In the genomic region with DNA sequence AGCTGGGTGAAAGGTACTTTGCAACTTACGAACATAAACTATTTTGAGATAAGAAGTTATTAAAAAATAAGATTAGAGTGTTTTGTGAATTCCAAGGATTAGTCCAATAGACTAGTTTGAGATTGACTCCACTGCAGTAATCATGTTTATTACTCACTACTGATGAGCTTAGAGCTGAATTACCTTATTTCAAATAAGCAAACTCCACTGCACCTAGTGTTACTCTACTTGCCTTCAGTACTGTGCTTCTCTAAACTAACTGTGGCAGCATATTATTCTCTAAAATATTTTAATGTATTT, we compare ENCODE assay signal across 14 cellular contexts.
DNase-seq lines count a peak whose midpoint lies in the region; ATAC-seq and TF ChIP-seq lines count a peak whose summit lies in the region.
"Had no signal": no experiment of that assay in that cellular context is flagged by ENCODE, and none has a peak within 500 bp of the region (broad histone marks: within the 10 kb centered on the region; RNA-seq: fewer than 3 reads in every experiment).

No MANE protein-coding gene starts in this region.

- H3K9me3 ChIP-seq in BLaER1 treated with 17β-estradiol and CSF1 and Interleukin-3, amounts not matched to agents 10 nM and 100 nM (replicated peaks in 1 of 11) = peaks cover 4 to 17% (median 10%) of the 10 kb centered on the region in 11 experiments; a peak in 14 of 22 replicates
- no peaks in the 10 kb centered on the region for H3K9me3 ChIP-seq in tibial artery

- no peak overlapping the region for H3K27ac ChIP-seq in BLaER1 treated with 17β-estradiol and CSF1 and Interleukin-3, amounts not matched to agents 10 nM and 100 nM
- no peak overlapping the region for H3K27ac ChIP-seq in tibial artery

- intact Hi-C loops in tibial artery (cut with DNase I; ENCODE audit: low total_unique reads) = no loop called here

- no peak for TF ChIP-seq CTCF in tibial artery (IDR thresholded peaks at IDR 0.05)

- peaks cover 6 to 13% (median 9%) of the 10 kb centered on the region in 10 experiments; a peak in 15 of 20 replicates for H3K4me1 ChIP-seq in BLaER1 treated with 17β-estradiol and CSF1 and Interleukin-3, amounts not matched to agents 10 nM and 100 nM
- H3K4me1 ChIP-seq in tibial artery = no peaks in the 10 kb centered on the region

- no peak overlapping the region for H3K4me3 ChIP-seq in BLaER1 treated with 17β-estradiol and CSF1 and Interleukin-3, amounts not matched to agents 10 nM and 100 nM
- H3K4me3 ChIP-seq in tibial artery = no peak overlapping the region

- no peaks in the 10 kb centered on the region for H4K20me1 ChIP-seq in BLaER1 treated with 17β-estradiol and CSF1 and Interleukin-3, amounts not matched to agents 10 nM and 100 nM

- ATAC-seq in GM19438 (IDR thresholded peaks at IDR 0.05; ENCODE audit: low read depth, unreplicated experiment) = peak; percentile 19
- ATAC-seq in HG02798 (IDR thresholded peaks at IDR 0.05; ENCODE audit: poor library complexity, unreplicated experiment) = peak; percentile 19
- peak; percentile 36 for ATAC-seq in HG03432 (IDR thresholded peaks at IDR 0.05; ENCODE audit: unreplicated experiment)

- H3K27me3 ChIP-seq in BLaER1 treated with 17β-estradiol and CSF1 and Interleukin-3, amounts not matched to agents 10 nM and 100 nM = no peaks in the 10 kb centered on the region
- H3K27me3 ChIP-seq in tibial artery = no peaks in the 10 kb centered on the region

- H3K4me2 ChIP-seq in BLaER1 treated with 17β-estradiol and CSF1 and Interleukin-3, amounts not matched to agents 10 nM and 100 nM = peak overlapping the region in 6 of 11 experiments; percentile 9 to 52 (median 14); a peak in 8 of 22 replicates

- H3K36me3 ChIP-seq in BLaER1 treated with 17β-estradiol and CSF1 and Interleukin-3, amounts not matched to agents 10 nM and 100 nM = no peaks in the 10 kb centered on the region
- H3K36me3 ChIP-seq in tibial artery = no peaks in the 10 kb centered on the region

- DNase-seq in RKO (ENCODE audit: low spot score) (no peak), tibial artery (no peak), islet precursor cell (no peak)
- no peak for DNase-seq in activated CD8-positive, alpha-beta memory T cell treated with anti-CD3 and anti-CD28 coated beads for 24 hours
- DNase-seq: 8988T; activated naive CD8-positive, alpha-beta T cell treated with anti-CD3 and anti-CD28 coated beads for 36 hours; GOT3; NCI-H1092 treated with DMSO at 0.1 percent for 48 hours; RPMI8226; trophoblast cell had no signal

- H3K9ac ChIP-seq in BLaER1 treated with 17β-estradiol and CSF1 and Interleukin-3, amounts not matched to agents 10 nM and 100 nM = no peak overlapping the region
